In the genomic region with DNA sequence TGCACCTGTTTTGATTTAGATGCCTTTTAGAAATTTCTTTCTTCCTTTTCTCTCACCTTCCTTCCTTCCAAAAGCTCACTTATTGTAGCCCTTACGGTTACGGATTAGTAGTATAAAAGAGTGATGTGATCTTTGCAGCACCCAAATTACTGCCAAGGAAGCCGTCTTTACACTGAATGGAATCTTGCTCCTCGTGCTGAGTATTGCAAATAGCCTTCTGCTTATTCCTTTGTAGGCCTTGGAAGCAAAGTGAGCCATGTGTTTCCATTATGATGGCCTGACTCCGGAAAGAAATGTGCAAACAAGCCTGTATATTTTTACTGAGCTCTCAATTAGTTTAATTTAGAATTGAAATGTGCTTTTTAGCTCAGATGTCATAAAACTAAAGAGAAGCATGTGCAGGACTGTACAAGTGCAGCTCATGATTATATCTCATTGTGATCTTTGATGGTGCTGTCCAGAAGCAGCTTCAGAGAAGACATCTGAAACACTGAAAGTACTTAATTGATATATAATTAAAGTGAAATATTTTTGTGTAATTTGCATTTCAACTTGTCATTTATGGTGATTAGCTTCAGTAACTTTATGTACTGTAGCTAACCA, we compare ENCODE assay signal across 23 cellular contexts.
"Had no signal": no experiment of that assay in that cellular context is flagged by ENCODE, and none has a peak within 500 bp of the region (broad histone marks: within the 10 kb centered on the region; RNA-seq: fewer than 3 reads in every experiment).

No MANE protein-coding gene starts in this region.

- H3K4me3 Mint-ChIP-seq: activated CD4-positive, alpha-beta T cell treated with anti-CD3 and anti-CD28 coated beads, Interleukin-2, amount 10 ng/mL, durations not matched to agents 7 days and 5 days; activated CD8-positive, alpha-beta memory T cell treated with anti-CD3 and anti-CD28 coated beads, Interleukin-2, amount 10 ng/mL, durations not matched to agents 7 days and 5 days; activated CD8-positive, alpha-beta T cell treated with anti-CD3 and anti-CD28 coated beads for 36 hours; activated naive CD8-positive, alpha-beta T cell treated with anti-CD3 and anti-CD28 coated beads, Interleukin-2, amount 50 U/mL, for 24 hours; natural killer cell treated with Interleukin-12 subunit alpha and Interleukin-12 subunit beta and Interleukin-15 and Interleukin-18, amount 100 ng/mL, for 72 hours; stimulated activated naive CD8-positive, alpha-beta T cell treated with anti-CD3 and anti-CD28 coated beads, Interleukin-15, Interleukin-2, amounts not matched to agents 100 ng/mL and 50 ng/mL, for 24 hours; T-helper 2 cell treated with Interferon-gamma antibody and Interleukin-4, amounts not matched to agents 5 μg/mL and 100 μg/mL, for 36 hours had no signal

- H3K27ac ChIP-seq: cardiac muscle cell, left ventricle myocardium inferior, neutrophil, ovary, psoas muscle, thyroid gland, WERI-Rb-1 had no signal

- H3K36me3 Mint-ChIP-seq: activated CD8-positive, alpha-beta memory T cell treated with anti-CD3 and anti-CD28 coated beads, Interleukin-2, amount 10 ng/mL, durations not matched to agents 7 days and 5 days; natural killer cell treated with Interleukin-12 subunit alpha and Interleukin-12 subunit beta and Interleukin-15 and Interleukin-18, amount 100 ng/mL, for 72 hours had no signal

- H3K9me3 Mint-ChIP-seq: activated CD4-positive, alpha-beta T cell treated with anti-CD3 and anti-CD28 coated beads, Interleukin-2, amount 10 ng/mL, durations not matched to agents 7 days and 5 days; activated CD8-positive, alpha-beta T cell treated with anti-CD3 and anti-CD28 coated beads for 36 hours; activated naive CD8-positive, alpha-beta T cell treated with anti-CD3 and anti-CD28 coated beads, Interleukin-2, amount 50 U/mL, for 24 hours; stimulated activated naive CD8-positive, alpha-beta T cell treated with anti-CD3 and anti-CD28 coated beads, Interleukin-15, Interleukin-2, amounts not matched to agents 100 ng/mL and 50 ng/mL, for 24 hours; T-helper 2 cell treated with Interferon-gamma antibody and Interleukin-4, amounts not matched to agents 5 μg/mL and 100 μg/mL, for 36 hours had no signal

- H3K27me3 ChIP-seq: cardiac muscle cell, neutrophil, thyroid gland had no signal

- ATAC-seq: activated CD8-positive, alpha-beta memory T cell treated with anti-CD3 and anti-CD28 coated beads, Interleukin-2, amount 10 ng/mL, durations not matched to agents 7 days and 5 days; activated CD8-positive, alpha-beta T cell treated with anti-CD3 and anti-CD28 coated beads for 36 hours; activated naive CD8-positive, alpha-beta T cell treated with anti-CD3 and anti-CD28 coated beads, Interleukin-2, amount 50 U/mL, for 24 hours; natural killer cell treated with Interleukin-12 subunit alpha and Interleukin-12 subunit beta and Interleukin-15 and Interleukin-18, amount 100 ng/mL, for 72 hours; psoas muscle; right cardiac atrium had no signal

- H3K4me1 Mint-ChIP-seq: activated CD4-positive, alpha-beta T cell treated with anti-CD3 and anti-CD28 coated beads, Interleukin-2, amount 10 ng/mL, durations not matched to agents 7 days and 5 days; activated CD8-positive, alpha-beta memory T cell treated with anti-CD3 and anti-CD28 coated beads, Interleukin-2, amount 10 ng/mL, durations not matched to agents 7 days and 5 days; activated naive CD8-positive, alpha-beta T cell treated with anti-CD3 and anti-CD28 coated beads, Interleukin-2, amount 50 U/mL, for 24 hours had no signal

- H3K36me3 ChIP-seq: cardiac muscle cell, left ventricle myocardium inferior, neutrophil, ovary, thyroid gland, WERI-Rb-1 had no signal

- H3K9me3 ChIP-seq: left ventricle myocardium inferior, neutrophil, ovary, psoas muscle, thyroid gland had no signal

- H3K4me3 ChIP-seq: cardiac muscle cell, left ventricle myocardium inferior, ovary, psoas muscle, thyroid gland had no signal

- H3K27ac Mint-ChIP-seq: activated CD4-positive, alpha-beta T cell treated with anti-CD3 and anti-CD28 coated beads, Interleukin-2, amount 10 ng/mL, durations not matched to agents 7 days and 5 days; activated CD8-positive, alpha-beta memory T cell treated with anti-CD3 and anti-CD28 coated beads, Interleukin-2, amount 10 ng/mL, durations not matched to agents 7 days and 5 days; activated CD8-positive, alpha-beta T cell treated with anti-CD3 and anti-CD28 coated beads for 36 hours; activated naive CD8-positive, alpha-beta T cell treated with anti-CD3 and anti-CD28 coated beads, Interleukin-2, amount 50 U/mL, for 24 hours; natural killer cell treated with Interleukin-12 subunit alpha and Interleukin-12 subunit beta and Interleukin-15 and Interleukin-18, amount 100 ng/mL, for 72 hours; stimulated activated naive CD8-positive, alpha-beta T cell treated with anti-CD3 and anti-CD28 coated beads, Interleukin-15, Interleukin-2, amounts not matched to agents 100 ng/mL and 50 ng/mL, for 24 hours; T-helper 2 cell treated with Interferon-gamma antibody and Interleukin-4, amounts not matched to agents 5 μg/mL and 100 μg/mL, for 36 hours had no signal

- H3K4me1 ChIP-seq: left ventricle myocardium inferior, psoas muscle, thyroid gland had no signal

- DNase-seq: activated CD4-positive, alpha-beta T cell treated with anti-CD3 and anti-CD28 coated beads, Interleukin-2, amount 10 ng/mL, durations not matched to agents 7 days and 5 days; activated CD4-positive, CD25-positive, alpha-beta regulatory T cell treated with anti-CD3 and anti-CD28 coated beads, Interleukin-2, amount 50 U/mL, for 72 hours; activated CD8-positive, alpha-beta memory T cell treated with anti-CD3 and anti-CD28 coated beads, Interleukin-2, amount 10 ng/mL, durations not matched to agents 7 days and 5 days; activated CD8-positive, alpha-beta T cell treated with anti-CD3 and anti-CD28 coated beads for 36 hours; activated effector memory CD4-positive, alpha-beta T cell treated with anti-CD3 and anti-CD28 coated beads, Interleukin-2, amount 50 U/mL, for 16 hours; activated naive CD4-positive, alpha-beta T cell treated with anti-CD3 and anti-CD28 coated beads, Interleukin-2, amount 50 U/mL, for 16 hours; activated naive CD8-positive, alpha-beta T cell treated with anti-CD3 and anti-CD28 coated beads, Interleukin-2, amount 50 U/mL, for 24 hours; activated T-cell treated with anti-CD3 and anti-CD28 coated beads for 4 hours; effector memory CD4-positive, alpha-beta T cell; foreskin melanocyte; kidney glomerular epithelial cell; left ventricle myocardium inferior; ovary; psoas muscle; right cardiac atrium; stimulated activated CD4-positive, alpha-beta T cell treated with anti-CD3 and anti-CD28 coated beads, Interleukin-12 subunit alpha, Interleukin-12 subunit beta, amount 100 ng/mL, for 4 hours; thyroid gland; WERI-Rb-1 had no signal

- H3K27me3 Mint-ChIP-seq: activated CD4-positive, alpha-beta T cell treated with anti-CD3 and anti-CD28 coated beads, Interleukin-2, amount 10 ng/mL, durations not matched to agents 7 days and 5 days; activated CD8-positive, alpha-beta memory T cell treated with anti-CD3 and anti-CD28 coated beads, Interleukin-2, amount 10 ng/mL, durations not matched to agents 7 days and 5 days; activated CD8-positive, alpha-beta T cell treated with anti-CD3 and anti-CD28 coated beads for 36 hours; activated naive CD8-positive, alpha-beta T cell treated with anti-CD3 and anti-CD28 coated beads, Interleukin-2, amount 50 U/mL, for 24 hours; natural killer cell treated with Interleukin-12 subunit alpha and Interleukin-12 subunit beta and Interleukin-15 and Interleukin-18, amount 100 ng/mL, for 72 hours; stimulated activated naive CD8-positive, alpha-beta T cell treated with anti-CD3 and anti-CD28 coated beads, Interleukin-15, Interleukin-2, amounts not matched to agents 100 ng/mL and 50 ng/mL, for 24 hours had no signal
